In the genomic region with DNA sequence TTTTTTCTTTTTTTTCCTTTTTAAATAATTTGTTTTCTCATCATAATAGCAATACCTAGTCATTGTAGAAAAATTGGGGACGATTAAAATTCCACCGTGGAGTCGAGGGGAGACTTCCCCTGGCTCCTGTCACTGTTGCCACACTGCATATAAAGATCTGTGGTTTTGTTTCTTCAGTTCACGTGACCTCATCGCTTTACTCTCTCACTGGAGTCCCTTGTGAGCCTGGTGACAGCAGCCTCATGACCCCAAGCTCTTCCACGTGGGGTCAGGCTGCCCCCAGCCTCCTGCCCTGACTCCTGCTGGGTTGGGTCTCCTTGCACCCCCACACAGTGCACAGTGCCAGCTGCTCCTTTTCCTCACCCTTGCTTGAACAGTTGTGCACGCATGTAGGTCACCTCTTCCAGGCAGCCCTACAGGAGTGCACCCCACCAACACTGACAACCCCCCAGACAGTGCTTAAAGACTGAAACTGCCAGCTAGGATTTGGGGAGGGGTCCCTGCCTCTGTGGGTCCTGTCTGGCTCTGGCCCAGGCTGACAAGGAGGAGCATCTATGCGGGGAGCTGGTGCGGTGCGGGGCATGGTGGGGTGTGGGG, we compare ENCODE assay signal across 12 cellular contexts. TPM values are rescaled to one million over a fixed set of nuclear protein-coding genes. Genes with fewer than 3 reads are reported as not detected.
DNase-seq lines count a peak whose midpoint lies in the region; ATAC-seq and TF ChIP-seq lines count a peak whose summit lies in the region.
"Had no signal": no experiment of that assay in that cellular context is flagged by ENCODE, and none has a peak within 500 bp of the region (broad histone marks: within the 10 kb centered on the region; RNA-seq: fewer than 3 reads in every experiment).

No MANE protein-coding gene starts in this region.

- intact Hi-C loops in A673 (cut with micrococcal nuclease; ENCODE audit: unreplicated experiment), result no loop called here

- H3K4me3 Mint-ChIP-seq in activated naive CD8-positive, alpha-beta T cell treated with anti-CD3 and anti-CD28 coated beads, Interleukin-2, amount 10 ng/mL, durations not matched to agents 7 days and 5 days, result no peak overlapping the region
- H3K4me3 Mint-ChIP-seq in stimulated activated naive B cell treated with anti-CD40 and anti-IgM and Interleukin-4, amounts not matched to agents 10 μg/mL and 1 μg/mL and 100 μg/mL, for 72 hours, result no peak overlapping the region
- H3K4me3 Mint-ChIP-seq: H9 had no signal

- H3K27ac Mint-ChIP-seq in activated naive CD4-positive, alpha-beta T cell treated with anti-CD3 and anti-CD28 coated beads, Interleukin-2, amount 50 U/mL, for 72 hours, result no peak overlapping the region
- H3K27ac Mint-ChIP-seq in activated naive CD8-positive, alpha-beta T cell treated with anti-CD3 and anti-CD28 coated beads, Interleukin-2, amount 10 ng/mL, durations not matched to agents 7 days and 5 days, result no peak overlapping the region
- H3K27ac Mint-ChIP-seq in stimulated activated naive B cell treated with anti-CD40 and anti-IgM and Interleukin-4, amounts not matched to agents 10 μg/mL and 1 μg/mL and 100 μg/mL, for 72 hours, result no peak overlapping the region
- H3K27ac Mint-ChIP-seq: H9 had no signal

- no TSS peak for BruUV-seq in A673 (replicated peaks; lab: Mats Ljungman, UMichigan)

- H3K4me1 Mint-ChIP-seq in activated naive CD8-positive, alpha-beta T cell treated with anti-CD3 and anti-CD28 coated beads, Interleukin-2, amount 10 ng/mL, durations not matched to agents 7 days and 5 days, result peaks cover 24% of the 10 kb centered on the region
- peaks cover 21 to 22% of the 10 kb centered on the region in 2 donors for H3K4me1 Mint-ChIP-seq in stimulated activated naive B cell treated with anti-CD40 and anti-IgM and Interleukin-4, amounts not matched to agents 10 μg/mL and 1 μg/mL and 100 μg/mL, for 72 hours

- no peaks in the 10 kb centered on the region for H3K27me3 ChIP-seq in A673 (replicated peaks; ENCODE audit: insufficient read depth, low read depth, low read length, poor library complexity)

- peak; percentile 53 to 76 for ATAC-seq in activated naive CD4-positive, alpha-beta T cell treated with anti-CD3 and anti-CD28 coated beads, Interleukin-2, amount 50 U/mL, for 72 hours
- ATAC-seq in activated naive CD8-positive, alpha-beta T cell treated with anti-CD3 and anti-CD28 coated beads, Interleukin-2, amount 10 ng/mL, durations not matched to agents 7 days and 5 days (ENCODE audit: low read depth), result peak; percentile 51
- peak; percentile 38 to 63 for ATAC-seq in stimulated activated naive B cell treated with anti-CD40 and anti-IgM and Interleukin-4, amounts not matched to agents 10 μg/mL and 1 μg/mL and 100 μg/mL, for 72 hours (replicated peaks)
- ATAC-seq in HG02938 (IDR thresholded peaks at IDR 0.05; ENCODE audit: unreplicated experiment), result no peak

- no peak for TF ChIP-seq CTCF in A673 (conservative IDR thresholded peaks at IDR 0.05; ENCODE audit: low read depth, low read length)

- no peaks in the 10 kb centered on the region for H3K36me3 Mint-ChIP-seq in activated naive CD4-positive, alpha-beta T cell treated with anti-CD3 and anti-CD28 coated beads, Interleukin-2, amount 50 U/mL, for 72 hours
- no peaks in the 10 kb centered on the region for H3K36me3 Mint-ChIP-seq in activated naive CD8-positive, alpha-beta T cell treated with anti-CD3 and anti-CD28 coated beads, Interleukin-2, amount 10 ng/mL, durations not matched to agents 7 days and 5 days
- H3K36me3 Mint-ChIP-seq in stimulated activated naive B cell treated with anti-CD40 and anti-IgM and Interleukin-4, amounts not matched to agents 10 μg/mL and 1 μg/mL and 100 μg/mL, for 72 hours, result no peaks in the 10 kb centered on the region

- no peaks in the 10 kb centered on the region for H3K9me3 Mint-ChIP-seq in activated naive CD4-positive, alpha-beta T cell treated with anti-CD3 and anti-CD28 coated beads, Interleukin-2, amount 50 U/mL, for 72 hours
- H3K9me3 Mint-ChIP-seq in activated naive CD8-positive, alpha-beta T cell treated with anti-CD3 and anti-CD28 coated beads, Interleukin-2, amount 10 ng/mL, durations not matched to agents 7 days and 5 days, result no peaks in the 10 kb centered on the region
- no peaks in the 10 kb centered on the region for H3K9me3 Mint-ChIP-seq in stimulated activated naive B cell treated with anti-CD40 and anti-IgM and Interleukin-4, amounts not matched to agents 10 μg/mL and 1 μg/mL and 100 μg/mL, for 72 hours

- CTCF ChIA-PET in A673 (lab: Charles Lee), result interaction anchor here (0.6 kb wide), 1 partner anchor 228 kb away, joined by 3 read pairs; no protein-coding TSS in a partner anchor

- POLR2A ChIA-PET in activated naive CD8-positive, alpha-beta T cell treated with anti-CD3 and anti-CD28 coated beads, Interleukin-2, amount 10 ng/mL, durations not matched to agents 7 days and 5 days (lab: Charles Lee), result no interaction called here
- POLR2A ChIA-PET in A673 (lab: Charles Lee; ENCODE audit: low non-redundant PET), result no interaction called here

- H3K27ac ChIP-seq in A673 (ENCODE audit: low read depth, low read length, poor library complexity, severe bottlenecking), result no peak overlapping the region
- H3K27ac ChIP-seq: parathyroid adenoma had no signal

- no peaks in the 10 kb centered on the region for H3K36me3 ChIP-seq in A673 (ENCODE audit: insufficient read depth, low read length, poor library complexity, severe bottlenecking)

- peaks cover 7% of the 10 kb centered on the region for H3K27me3 Mint-ChIP-seq in activated naive CD8-positive, alpha-beta T cell treated with anti-CD3 and anti-CD28 coated beads, Interleukin-2, amount 10 ng/mL, durations not matched to agents 7 days and 5 days
- H3K27me3 Mint-ChIP-seq in stimulated activated naive B cell treated with anti-CD40 and anti-IgM and Interleukin-4, amounts not matched to agents 10 μg/mL and 1 μg/mL and 100 μg/mL, for 72 hours, result peaks cover 30 to 41% of the 10 kb centered on the region in 2 donors

- no peak for DNase-seq in activated naive CD4-positive, alpha-beta T cell treated with anti-CD3 and anti-CD28 coated beads, Interleukin-2, amount 50 U/mL, for 72 hours (ENCODE audit: low spot score in 2 of 2)
- DNase-seq in activated naive CD4-positive, alpha-beta T cell treated with Interleukin-2 at 50 U/mL for 16 hours, result no peak
- peak; percentile 58 for DNase-seq in NOMO-1 treated with dmso at 0.1 percent for 144 hours (lab: John Stamatoyannopoulos, UW; ENCODE audit: unreplicated experiment)
- DNase-seq in activated naive CD8-positive, alpha-beta T cell treated with anti-CD3 and anti-CD28 coated beads, Interleukin-2, amount 10 ng/mL, durations not matched to agents 7 days and 5 days, result no peak
- DNase-seq in stimulated activated naive B cell treated with anti-CD40 and anti-IgM and Interleukin-4, amounts not matched to agents 10 μg/mL and 1 μg/mL and 100 μg/mL, for 72 hours, result no peak
- no peak for DNase-seq in T1000 (lab: John Stamatoyannopoulos, UW)
- no peak for DNase-seq in A673 (ENCODE audit: low spot score)
- DNase-seq: H9, NCI-H2029, NCI-H524 treated with DMSO at 0.1 percent for 48 hours had no signal

- H3K4me3 ChIP-seq in A673 (ENCODE audit: low read depth, low read length, poor library complexity, severe bottlenecking), result no peak overlapping the region

- H3K9me3 ChIP-seq in A673 (ENCODE audit: low read depth, low read length, poor library complexity, severe bottlenecking), result no peaks in the 10 kb centered on the region

- H3K4me1 ChIP-seq in A673 (ENCODE audit: insufficient read depth, low read length, poor library complexity, severe bottlenecking), result no peaks in the 10 kb centered on the region

RNA-seq across cellular contexts. Expression of a gene that starts 7.3 kb away (rescaled TPM):
- total RNA-seq in activated naive CD4-positive, alpha-beta T cell treated with anti-CD3 and anti-CD28 coated beads, Interleukin-2, amount 50 U/mL, for 72 hours, result 10 to 100 TPM in 1 of 2 donors, 1 to 10 TPM in 1; 9.1 to 32.4 TPM
- total RNA-seq in activated naive CD8-positive, alpha-beta T cell treated with anti-CD3 and anti-CD28 coated beads, Interleukin-2, amount 10 ng/mL, durations not matched to agents 7 days and 5 days, result 10 to 100 TPM; 11.1 to 13.2 TPM
- total RNA-seq in A673 (2021), result 16.5 and 18.1 TPM in 2 replicates
